In genomic region chr2:159515482-159515881, GRCh38 we compare ENCODE assay signal across 8 cellular contexts.
DNase-seq lines count a peak whose midpoint lies in the region; ATAC-seq and TF ChIP-seq lines count a peak whose summit lies in the region.

No MANE protein-coding gene starts in this region.

- H3K27ac Mint-ChIP-seq in activated CD4-positive, alpha-beta T cell treated with anti-CD3 and anti-CD28 coated beads, Interleukin-2, amount 10 ng/mL, durations not matched to agents 7 days and 5 days: peak overlapping the region; percentile 92
- H3K27ac Mint-ChIP-seq in activated CD8-positive, alpha-beta T cell treated with anti-CD3 and anti-CD28 coated beads for 36 hours: peak overlapping the region; percentile 85

- H3K27ac ChIP-seq in right atrium auricular region (peak overlapping the region in 1 of 2 donors; percentile 75), suprapubic skin (peak overlapping the region; percentile 90)

- no peak for TF ChIP-seq POLR2A in suprapubic skin (IDR thresholded peaks at IDR 0.05)

- DNase-seq in activated CD4-positive, alpha-beta T cell treated with anti-CD3 and anti-CD28 coated beads, Interleukin-2, amount 10 ng/mL, durations not matched to agents 7 days and 5 days: no peak
- no peak for DNase-seq in activated CD4-positive, alpha-beta T cell treated with anti-CD3 and anti-CD28 coated beads for 4 hours
- no peak for DNase-seq in activated CD8-positive, alpha-beta T cell treated with anti-CD3 and anti-CD28 coated beads for 36 hours
- DNase-seq in right atrium auricular region (ENCODE audit: low spot score) (no peak), suprapubic skin (ENCODE audit: low spot score in 2 of 2) (no peak), GM13977 (ENCODE audit: low spot score) (no peak), dedifferentiated amniotic fluid mesenchymal stem cell (ENCODE audit: extremely low spot score) (no peak)

- no peak for ATAC-seq in activated CD8-positive, alpha-beta T cell treated with anti-CD3 and anti-CD28 coated beads for 36 hours
- no peak for ATAC-seq in HG02885 (IDR thresholded peaks at IDR 0.05; ENCODE audit: poor library complexity, unreplicated experiment)

- no peak for TF ChIP-seq EP300 in suprapubic skin (IDR thresholded peaks at IDR 0.05)

- H3K9me3 ChIP-seq in right atrium auricular region (no peaks in the 10 kb centered on the region), suprapubic skin (no peaks in the 10 kb centered on the region)

- H3K36me3 Mint-ChIP-seq in activated CD4-positive, alpha-beta T cell treated with anti-CD3 and anti-CD28 coated beads, Interleukin-2, amount 10 ng/mL, durations not matched to agents 7 days and 5 days (ENCODE audit: low read depth): peaks cover 4% of the 10 kb centered on the region
- no peaks in the 10 kb centered on the region for H3K36me3 Mint-ChIP-seq in activated CD8-positive, alpha-beta T cell treated with anti-CD3 and anti-CD28 coated beads for 36 hours (ENCODE audit: low read depth)

- H3K4me1 Mint-ChIP-seq in activated CD4-positive, alpha-beta T cell treated with anti-CD3 and anti-CD28 coated beads, Interleukin-2, amount 10 ng/mL, durations not matched to agents 7 days and 5 days: peaks cover 19% of the 10 kb centered on the region
- peaks cover 20% of the 10 kb centered on the region for H3K4me1 Mint-ChIP-seq in activated CD8-positive, alpha-beta T cell treated with anti-CD3 and anti-CD28 coated beads for 36 hours (ENCODE audit: low read depth)

- H3K4me3 Mint-ChIP-seq in activated CD4-positive, alpha-beta T cell treated with anti-CD3 and anti-CD28 coated beads, Interleukin-2, amount 10 ng/mL, durations not matched to agents 7 days and 5 days: peak overlapping the region; percentile 74
- peak overlapping the region; percentile 78 for H3K4me3 Mint-ChIP-seq in activated CD8-positive, alpha-beta T cell treated with anti-CD3 and anti-CD28 coated beads for 36 hours

- CTCF ChIA-PET in activated CD4-positive, alpha-beta T cell treated with anti-CD3 and anti-CD28 coated beads, Interleukin-2, amount 10 ng/mL, durations not matched to agents 7 days and 5 days (lab: Charles Lee): interaction anchor here (1.8 kb wide), 1 partner anchor 10 kb away, joined by 5 read pairs; no protein-coding TSS in a partner anchor
- CTCF ChIA-PET in activated CD8-positive, alpha-beta T cell treated with anti-CD3 and anti-CD28 coated beads for 36 hours (lab: Charles Lee): interaction anchor here (0.5 to 1.2 kb wide), 4 partner anchors 12 to 455 kb away, joined by 3 to 4 read pairs (median 4); no protein-coding TSS in a partner anchor

- peaks cover 0 to 31% of the 10 kb centered on the region in 2 donors for H3K4me1 ChIP-seq in right atrium auricular region
- H3K4me1 ChIP-seq in suprapubic skin: peaks cover 34% of the 10 kb centered on the region

- no peaks in the 10 kb centered on the region for H3K27me3 ChIP-seq in right atrium auricular region
- H3K27me3 ChIP-seq in suprapubic skin: no peaks in the 10 kb centered on the region

- no peaks in the 10 kb centered on the region for H3K27me3 Mint-ChIP-seq in activated CD4-positive, alpha-beta T cell treated with anti-CD3 and anti-CD28 coated beads, Interleukin-2, amount 10 ng/mL, durations not matched to agents 7 days and 5 days
- no peaks in the 10 kb centered on the region for H3K27me3 Mint-ChIP-seq in activated CD8-positive, alpha-beta T cell treated with anti-CD3 and anti-CD28 coated beads for 36 hours

- no peak for TF ChIP-seq CTCF in activated CD8-positive, alpha-beta T cell treated with anti-CD3 and anti-CD28 coated beads for 36 hours (IDR thresholded peaks at IDR 0.05)
- TF ChIP-seq CTCF in right atrium auricular region (IDR thresholded peaks at IDR 0.05): no peak
- TF ChIP-seq CTCF in suprapubic skin (IDR thresholded peaks at IDR 0.05): no peak
- TF ChIP-seq CTCF in GM13977 (IDR thresholded peaks at IDR 0.05; ENCODE audit: extremely low read depth, insufficient read depth, missing control alignments): no peak

- intact Hi-C loops in activated CD8-positive, alpha-beta T cell treated with anti-CD3 and anti-CD28 coated beads for 36 hours (cut with micrococcal nuclease): no loop called here

- in situ Hi-C loops in GM13977 (cut with MboI; ENCODE audit: low pct_unique_long_range_greater_than_20kb, low sequenced_read_pairs, unreplicated experiment): no loop called here

- H3K4me3 ChIP-seq in right atrium auricular region (peak overlapping the region; percentile 40 to 52), suprapubic skin (peak overlapping the region; percentile 51)

- POLR2A ChIA-PET in activated CD4-positive, alpha-beta T cell treated with anti-CD3 and anti-CD28 coated beads, Interleukin-2, amount 10 ng/mL, durations not matched to agents 7 days and 5 days (lab: Charles Lee): no interaction called here
- POLR2A ChIA-PET in activated CD8-positive, alpha-beta T cell treated with anti-CD3 and anti-CD28 coated beads for 36 hours (lab: Charles Lee): interaction anchor here (1.6 kb wide), 1 partner anchor 197 kb away, joined by 9 read pairs; the partner anchor contains the start of gene MARCHF7

- H3K9me3 Mint-ChIP-seq in activated CD4-positive, alpha-beta T cell treated with anti-CD3 and anti-CD28 coated beads, Interleukin-2, amount 10 ng/mL, durations not matched to agents 7 days and 5 days: no peaks in the 10 kb centered on the region
- no peaks in the 10 kb centered on the region for H3K9me3 Mint-ChIP-seq in activated CD8-positive, alpha-beta T cell treated with anti-CD3 and anti-CD28 coated beads for 36 hours

- no peaks in the 10 kb centered on the region for H3K36me3 ChIP-seq in right atrium auricular region
- H3K36me3 ChIP-seq in suprapubic skin: no peaks in the 10 kb centered on the region

- 43% methylated on average over 1 of the region's 1 CpG for WGBS in suprapubic skin
